ENCODE assay signal across 1 cellular context in the genomic region with DNA sequence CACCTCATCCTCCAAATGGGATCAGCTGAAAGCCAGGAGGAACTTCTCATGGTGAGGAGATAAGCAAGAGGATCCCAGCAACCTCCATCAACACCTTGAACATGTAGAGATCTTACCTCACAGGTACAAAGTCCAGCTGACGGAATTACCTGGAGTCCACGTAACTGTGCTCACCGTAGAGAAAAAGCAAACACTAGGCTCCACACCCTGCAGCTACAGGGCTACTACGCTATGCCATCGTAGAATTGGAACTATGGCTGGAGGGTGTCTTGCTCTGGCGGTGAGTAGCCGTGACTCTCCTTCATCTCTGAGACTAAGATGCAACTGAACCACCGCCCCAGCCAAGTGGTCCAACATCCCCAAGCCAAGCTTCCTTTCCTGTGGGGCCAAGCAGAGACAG.
TF ChIP-seq lines count a peak whose summit lies in the region.

No MANE protein-coding gene starts in this region.

TF ChIP-seq in IMR-90, 13 proteins besides CTCF, POLR2A, EP300 and RAD21 (continued from another document):
- TF ChIP-seq MAFK (IDR thresholded peaks at IDR 0.05; ENCODE audit: low read depth, low read length) (no peak), RCOR1 (IDR thresholded peaks at IDR 0.05; ENCODE audit: insufficient replicate concordance, low read length) (no peak), FOS (IDR thresholded peaks at IDR 0.05; ENCODE audit: low read depth, low read length) (no peak), MAZ (IDR thresholded peaks at IDR 0.05; ENCODE audit: borderline replicate concordance, low read depth, low read length) (no peak), NFE2L2 (IDR thresholded peaks at IDR 0.05; ENCODE audit: low read depth, low read length) (no peak), SMC3 (IDR thresholded peaks at IDR 0.05; ENCODE audit: low read depth, low read length) (no peak), CHD1 (IDR thresholded peaks at IDR 0.05; ENCODE audit: low read depth, low read length) (no peak), RFX5 (IDR thresholded peaks at IDR 0.05; ENCODE audit: low read depth, low read length) (no peak)
- TF ChIP-seq, protein P1, sequence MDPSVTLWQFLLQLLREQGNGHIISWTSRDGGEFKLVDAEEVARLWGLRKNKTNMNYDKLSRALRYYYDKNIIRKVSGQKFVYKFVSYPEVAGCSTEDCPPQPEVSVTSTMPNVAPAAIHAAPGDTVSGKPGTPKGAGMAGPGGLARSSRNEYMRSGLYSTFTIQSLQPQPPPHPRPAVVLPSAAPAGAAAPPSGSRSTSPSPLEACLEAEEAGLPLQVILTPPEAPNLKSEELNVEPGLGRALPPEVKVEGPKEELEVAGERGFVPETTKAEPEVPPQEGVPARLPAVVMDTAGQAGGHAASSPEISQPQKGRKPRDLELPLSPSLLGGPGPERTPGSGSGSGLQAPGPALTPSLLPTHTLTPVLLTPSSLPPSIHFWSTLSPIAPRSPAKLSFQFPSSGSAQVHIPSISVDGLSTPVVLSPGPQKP (IDR thresholded peaks at IDR 0.05; ENCODE audit: borderline replicate concordance, low read depth, low read length), result no peak
